8 cellular contexts compared by ENCODE assay signal in the genomic region with DNA sequence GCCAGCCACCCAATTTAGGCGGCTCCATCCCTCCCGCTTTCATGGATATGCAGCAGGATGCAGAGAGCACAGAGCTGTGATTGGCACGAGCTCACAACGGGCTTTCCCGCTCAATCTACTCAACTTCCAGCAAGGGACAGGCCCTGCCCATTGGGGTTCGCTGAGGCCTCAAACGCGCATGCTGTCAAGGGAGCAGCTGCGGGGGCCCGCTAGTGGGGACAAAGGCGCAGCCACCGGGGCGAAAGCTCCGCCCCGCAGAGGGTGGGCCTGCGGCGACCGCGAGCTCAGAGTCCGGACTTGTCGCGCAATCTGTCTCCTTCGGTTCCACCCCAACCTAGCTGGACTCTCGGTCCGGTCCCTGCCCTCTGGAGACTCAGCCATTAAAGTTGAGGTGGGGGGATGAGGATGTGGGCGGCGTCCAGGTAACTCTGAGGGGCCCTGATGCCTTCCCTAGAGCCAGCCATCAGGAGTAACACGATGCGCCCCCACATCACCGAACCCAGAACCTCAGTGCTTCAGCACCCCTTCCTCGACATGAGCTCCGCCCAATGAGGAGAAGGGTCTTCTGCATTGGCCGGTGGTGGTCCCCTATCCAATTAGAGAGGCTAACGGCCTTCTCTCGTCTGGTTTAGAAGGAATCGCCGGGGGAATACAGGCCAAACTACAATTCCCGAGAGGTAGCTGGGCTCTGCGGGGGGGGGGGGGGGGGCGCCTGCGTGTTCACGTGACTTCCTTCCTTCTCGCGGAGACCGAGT. TPM values are rescaled to one million over a fixed set of nuclear protein-coding genes. Genes with fewer than 3 reads are reported as not detected.
DNase-seq lines count a peak whose midpoint lies in the region; ATAC-seq and TF ChIP-seq lines count a peak whose summit lies in the region.

No MANE protein-coding gene starts in this region.

- H3K27me3 ChIP-seq in DND-41 (ENCODE audit: insufficient read depth, low read length, poor library complexity) (no peaks in the 10 kb centered on the region), gastroesophageal sphincter (no peaks in the 10 kb centered on the region), neutrophil (no peaks in the 10 kb centered on the region), suprapubic skin (no peaks in the 10 kb centered on the region)

- no peaks in the 10 kb centered on the region for H3K36me3 ChIP-seq in DND-41 (ENCODE audit: insufficient read depth, low read length)
- H3K36me3 ChIP-seq in KOPT-K1 (ENCODE audit: insufficient read depth, low read length) = no peaks in the 10 kb centered on the region
- no peaks in the 10 kb centered on the region for H3K36me3 ChIP-seq in gastroesophageal sphincter
- H3K36me3 ChIP-seq in neutrophil = no peaks in the 10 kb centered on the region
- H3K36me3 ChIP-seq in suprapubic skin = no peaks in the 10 kb centered on the region

- H3K4me1 ChIP-seq in DND-41 (ENCODE audit: insufficient read depth, low read length) (peaks cover 55% of the 10 kb centered on the region), gastroesophageal sphincter (peaks cover 0 to 76% (median 30%) of the 10 kb centered on the region in 3 donors), neutrophil (ENCODE audit: control insufficient read depth in 1 of 2, insufficient read depth in 1 of 2, low read depth in 1 of 2, low read length in 1 of 2) (peaks cover 73 to 80% of the 10 kb centered on the region in 2 experiments), suprapubic skin (peaks cover 80% of the 10 kb centered on the region)

- peak overlapping the region; percentile 97 for H3K9ac ChIP-seq in DND-41 (ENCODE audit: low read depth, low read length)

- TF ChIP-seq CTCF in DND-41 (IDR thresholded peaks at IDR 0.05; ENCODE audit: borderline replicate concordance, extremely low read depth, low read length, poor library complexity, severe bottlenecking) (peak; percentile 51), gastroesophageal sphincter (IDR thresholded peaks at IDR 0.05) (peak in 3 of 4 experiments; percentile 26 to 46 (median 35)), neutrophil (IDR thresholded peaks at IDR 0.05) (peak; percentile 59), suprapubic skin (IDR thresholded peaks at IDR 0.05) (no peak)

- no peak for TF ChIP-seq EP300 in gastroesophageal sphincter (IDR thresholded peaks at IDR 0.05)
- peak; percentile 38 for TF ChIP-seq EP300 in suprapubic skin (IDR thresholded peaks at IDR 0.05)

- peak overlapping the region; percentile 100 for H2AFZ ChIP-seq in DND-41 (ENCODE audit: low read depth, low read length)

- peak overlapping the region; percentile 96 for H3K4me2 ChIP-seq in DND-41 (ENCODE audit: insufficient read depth, low read length)

- peak overlapping the region; percentile 100 for H3K27ac ChIP-seq in DND-41 (ENCODE audit: low read length)
- H3K27ac ChIP-seq in KOPT-K1 (ENCODE audit: low read depth, low read length, poor library complexity, severe bottlenecking) = peak overlapping the region; percentile 93
- peak overlapping the region; percentile 95 to 99 (median 96) for H3K27ac ChIP-seq in gastroesophageal sphincter
- H3K27ac ChIP-seq in neutrophil = peak overlapping the region; percentile 95
- H3K27ac ChIP-seq in suprapubic skin = peak overlapping the region; percentile 95

- H4K20me1 ChIP-seq in DND-41 (ENCODE audit: insufficient read depth, low read length) = peaks cover 29% of the 10 kb centered on the region; the same call in 1 of the 2 replicates

- peak; percentile 69 for ATAC-seq in DND-41 (ENCODE audit: insufficient read depth, low read depth)
- ATAC-seq in GM21717 (IDR thresholded peaks at IDR 0.05; ENCODE audit: unreplicated experiment) = peak; percentile 55
- ATAC-seq in gastroesophageal sphincter = peak; percentile 80

- 0% methylated on average over 3 to 7 of the region's 45 CpGs for WGBS in gastroesophageal sphincter (ENCODE audit: low coverage in 1 of 2), 2 donors
- 0% methylated on average over 18 of the region's 45 CpGs for WGBS in suprapubic skin

- peaks cover 43% of the 10 kb centered on the region for H3K79me2 ChIP-seq in DND-41 (ENCODE audit: insufficient read depth, low read length)

- peak overlapping the region; percentile 67 to 98 for H3K4me3 ChIP-seq in DND-41 (ENCODE audit: low read depth in 1 of 2, low read length in 2 of 2)
- peak overlapping the region; percentile 61 to 74 for H3K4me3 ChIP-seq in gastroesophageal sphincter
- peak overlapping the region; percentile 63 to 94 for H3K4me3 ChIP-seq in neutrophil (ENCODE audit: low read depth in 1 of 2, low read length in 1 of 2)
- H3K4me3 ChIP-seq in suprapubic skin = peak overlapping the region; percentile 84

- DNase-seq in DND-41 (peak; percentile 94), SIG-M5 (lab: John Stamatoyannopoulos, UW) (peak; percentile 31), suprapubic skin (ENCODE audit: low spot score in 2 of 2) (peak; percentile 93 to 94)
- DNase-seq in activated naive CD4-positive, alpha-beta T cell treated with Interleukin-2 at 50 U/mL for 16 hours = peak; percentile 87

- TF ChIP-seq POLR2A in gastroesophageal sphincter (IDR thresholded peaks at IDR 0.05) (peak; percentile 49 to 66), suprapubic skin (IDR thresholded peaks at IDR 0.05) (peak; percentile 22 to 65)

- H3K9me3 ChIP-seq in DND-41 (ENCODE audit: insufficient read depth, low read length, severe bottlenecking) (no peaks in the 10 kb centered on the region), KOPT-K1 (ENCODE audit: insufficient read depth, low read length, poor library complexity, severe bottlenecking) (no peaks in the 10 kb centered on the region), gastroesophageal sphincter (no peaks in the 10 kb centered on the region), neutrophil (no peaks in the 10 kb centered on the region), suprapubic skin (no peaks in the 10 kb centered on the region)

RNA-seq across cellular contexts. Expression of a gene that starts 0.5 kb away (rescaled TPM):
- total RNA-seq in gastroesophageal sphincter (10 to 100 TPM; 42.4 to 50.6 (median 49.3) TPM), suprapubic skin (10 to 100 TPM; 32.7 to 58.1 (median 36.9) TPM)

Comparison
In these comparisons a context has a peak if more than half of its experiments do, and no peak if none do; other contexts are left out.
1. Peak in every context shown above with its lines: DNase-seq, ATAC-seq, H3K4me3 ChIP-seq and H3K27ac ChIP-seq.
2. DNase-seq: peak in every context shown above with its lines; median percentile 94 in DND-41; 94 in suprapubic skin; 87 in activated naive CD4-positive, alpha-beta T cell treated with Interleukin-2 at 50 U/mL for 16 hours; 31 in SIG-M5.
3. CTCF ChIP-seq: peak in DND-41 (single experiment), gastroesophageal sphincter (3 of 4) and neutrophil (single experiment); none in suprapubic skin (0 of 2).